ENCODE assay signal across 11 cellular contexts in genomic region chr14:36647417-36647826, GRCh38. TPM values are rescaled to one million over a fixed set of nuclear protein-coding genes. Genes with fewer than 3 reads are reported as not detected.
DNase-seq lines count a peak whose midpoint lies in the region; ATAC-seq and TF ChIP-seq lines count a peak whose summit lies in the region.
"Had no signal": no experiment of that assay in that cellular context is flagged by ENCODE, and none has a peak within 500 bp of the region (broad histone marks: within the 10 kb centered on the region; RNA-seq: fewer than 3 reads in every experiment).

No MANE protein-coding gene starts in this region.

- WGBS in hepatocyte (ENCODE audit: low lambda C conversion rate, missing lambda C conversion rate), result 2% methylated on average over 26 of the region's 34 CpGs
- 1 to 2% (median 2%) methylated on average over 25 to 34 of the region's 34 CpGs for WGBS in ovary, 3 donors

- no peak for TF ChIP-seq POLR2A in ovary (IDR thresholded peaks at IDR 0.05)

- intact Hi-C loops in Panc1 (cut with micrococcal nuclease; ENCODE audit: unreplicated experiment), result loop anchor here (10.0 kb wide), 2 partner anchors 97 to 507 kb away; no protein-coding TSS in a partner anchor
- intact Hi-C loops in ovary (cut with DNase I), result no loop called here

- no peak overlapping the region for H3K27ac Mint-ChIP-seq in osteocyte (ENCODE audit: unreplicated experiment)
- no peak overlapping the region for H3K27ac Mint-ChIP-seq in activated CD4-positive, alpha-beta memory T cell treated with anti-CD3 and anti-CD28 coated beads, Interleukin-2, amount 10 ng/mL, durations not matched to agents 7 days and 5 days

- H3K9me3 Mint-ChIP-seq in osteocyte (ENCODE audit: unreplicated experiment), result no peaks in the 10 kb centered on the region
- H3K9me3 Mint-ChIP-seq in activated CD4-positive, alpha-beta memory T cell treated with anti-CD3 and anti-CD28 coated beads, Interleukin-2, amount 10 ng/mL, durations not matched to agents 7 days and 5 days, result no peaks in the 10 kb centered on the region

- no peaks in the 10 kb centered on the region for H3K36me3 Mint-ChIP-seq in osteocyte (ENCODE audit: unreplicated experiment)
- H3K36me3 Mint-ChIP-seq in activated CD4-positive, alpha-beta memory T cell treated with anti-CD3 and anti-CD28 coated beads, Interleukin-2, amount 10 ng/mL, durations not matched to agents 7 days and 5 days (ENCODE audit: low read depth), result peaks cover 4% of the 10 kb centered on the region

- no peak for TF ChIP-seq EP300 in ovary (IDR thresholded peaks at IDR 0.05)

- H3K27ac ChIP-seq in ACC112 (ENCODE audit: low read depth, low read length), result no peak overlapping the region
- H3K27ac ChIP-seq in Panc1 (ENCODE audit: low read length), result no peak overlapping the region
- H3K27ac ChIP-seq in hepatocyte, result no peak overlapping the region
- H3K27ac ChIP-seq in ovary, result no peak overlapping the region

- in situ Hi-C loops in Panc1 (cut with HindIII; ENCODE audit: low pct_unique_long_range_greater_than_20kb, low sequenced_read_pairs), result no loop called here

- peaks cover 16% of the 10 kb centered on the region for H3K4me1 Mint-ChIP-seq in osteocyte (ENCODE audit: unreplicated experiment)
- peaks cover 2% of the 10 kb centered on the region for H3K4me1 Mint-ChIP-seq in activated CD4-positive, alpha-beta memory T cell treated with anti-CD3 and anti-CD28 coated beads, Interleukin-2, amount 10 ng/mL, durations not matched to agents 7 days and 5 days

- H3K4me1 ChIP-seq in ACC112 (ENCODE audit: control insufficient read depth, insufficient read depth, low read length, unreplicated experiment) (peaks cover 3% of the 10 kb centered on the region), Panc1 (ENCODE audit: control insufficient read depth, insufficient read depth, low read length) (no peaks in the 10 kb centered on the region), hepatocyte (ENCODE audit: insufficient read depth) (peaks cover 17% of the 10 kb centered on the region), ovary (ENCODE audit: insufficient read depth) (peaks cover 2% of the 10 kb centered on the region)

- ATAC-seq in Panc1, result no peak

- CTCF ChIA-PET in Panc1 (lab: Charles Lee), result interaction anchor here (2.2 kb wide), 1 partner anchor 295 kb away, joined by 5 read pairs; no protein-coding TSS in a partner anchor
- CTCF ChIA-PET in activated CD4-positive, alpha-beta memory T cell treated with anti-CD3 and anti-CD28 coated beads, Interleukin-2, amount 10 ng/mL, durations not matched to agents 7 days and 5 days (lab: Charles Lee), result interaction anchor here (1.5 kb wide), 1 partner anchor 92 kb away, joined by 3 read pairs; no protein-coding TSS in a partner anchor
- CTCF ChIA-PET in HEK293T (lab: Yijun Ruan, JAX), result interaction anchor here (0.8 to 2.4 kb wide), 7 partner anchors 13 to 503 kb away, joined by 3 to 20 read pairs (median 4); no protein-coding TSS in a partner anchor

- no peaks in the 10 kb centered on the region for H3K79me2 ChIP-seq in ACC112 (ENCODE audit: control insufficient read depth, insufficient read depth, low read length, unreplicated experiment)
- H3K79me2 ChIP-seq in hepatocyte, result no peaks in the 10 kb centered on the region

- no peaks in the 10 kb centered on the region for H3K36me3 ChIP-seq in ACC112 (ENCODE audit: insufficient read depth, low read length)
- no peaks in the 10 kb centered on the region for H3K36me3 ChIP-seq in Panc1 (ENCODE audit: control insufficient read depth, insufficient read depth, low read length)
- no peaks in the 10 kb centered on the region for H3K36me3 ChIP-seq in hepatocyte (replicated peaks; ENCODE audit: insufficient read depth, low read depth)
- H3K36me3 ChIP-seq in ovary, result no peaks in the 10 kb centered on the region

- BruUV-seq in Panc1 (replicated peaks; lab: Mats Ljungman, UMichigan), result no TSS peak

- H2AFZ ChIP-seq in ACC112 (ENCODE audit: low read length, unreplicated experiment) (peak overlapping the region; percentile 95), hepatocyte (peak overlapping the region; percentile 94)

- H3K9me2 ChIP-seq in hepatocyte (replicated peaks; ENCODE audit: insufficient read depth), result no peaks in the 10 kb centered on the region

- H3K27me3 ChIP-seq in ACC112 (ENCODE audit: insufficient read depth, low read length) (peaks cover 93% of the 10 kb centered on the region), Panc1 (ENCODE audit: control insufficient read depth, insufficient read depth, low read length) (peaks cover 4% of the 10 kb centered on the region), hepatocyte (peaks cover 98% of the 10 kb centered on the region), ovary (no peaks in the 10 kb centered on the region)

- H3K4me3 Mint-ChIP-seq in osteocyte (ENCODE audit: unreplicated experiment), result peak overlapping the region; percentile 74
- no peak overlapping the region for H3K4me3 Mint-ChIP-seq in activated CD4-positive, alpha-beta memory T cell treated with anti-CD3 and anti-CD28 coated beads, Interleukin-2, amount 10 ng/mL, durations not matched to agents 7 days and 5 days

- H3K27me3 Mint-ChIP-seq in osteocyte (ENCODE audit: unreplicated experiment), result peaks cover 80% of the 10 kb centered on the region
- H3K27me3 Mint-ChIP-seq in activated CD4-positive, alpha-beta memory T cell treated with anti-CD3 and anti-CD28 coated beads, Interleukin-2, amount 10 ng/mL, durations not matched to agents 7 days and 5 days, result peaks cover 57% of the 10 kb centered on the region

- TF ChIP-seq CTCF in Panc1 (IDR thresholded peaks at IDR 0.05) (no peak), hepatocyte (IDR thresholded peaks at IDR 0.05; ENCODE audit: poor library complexity) (no peak), osteocyte (IDR thresholded peaks at IDR 0.05) (no peak), ovary (IDR thresholded peaks at IDR 0.05) (no peak)

- DNase-seq in Panc1 (ENCODE audit: low read depth, low spot score) (no peak), hepatocyte (ENCODE audit: low spot score) (no peak), osteocyte (ENCODE audit: extremely low spot score, unreplicated experiment) (no peak), HEK293T (ENCODE audit: extremely low spot score) (no peak), ovary (no peak)
- DNase-seq in activated CD4-positive, alpha-beta memory T cell treated with anti-CD3 and anti-CD28 coated beads, Interleukin-2, amount 10 ng/mL, durations not matched to agents 7 days and 5 days, result no peak
- DNase-seq in activated CD4-positive, alpha-beta T cell treated with anti-CD3 and anti-CD28 coated beads for 1 hour, result no peak
- DNase-seq: activated CD8-positive, alpha-beta memory T cell treated with anti-CD3 and anti-CD28 coated beads for 24 hours; stimulated activated CD4-positive, alpha-beta T cell treated with anti-CD3 and anti-CD28 coated beads, Interleukin-4, amount 100 ng/mL, for 1 hour had no signal

- H3K9me3 ChIP-seq in Panc1 (ENCODE audit: control insufficient read depth, insufficient read depth, low read depth, low read length) (no peaks in the 10 kb centered on the region), hepatocyte (ENCODE audit: low read depth) (no peaks in the 10 kb centered on the region), ovary (no peaks in the 10 kb centered on the region)

- H3K4me2 ChIP-seq in hepatocyte, result peak overlapping the region; percentile 99

- H4K20me1 ChIP-seq in hepatocyte (ENCODE audit: insufficient read depth, poor library complexity, severe bottlenecking), result no peaks in the 10 kb centered on the region

- H3K4me3 ChIP-seq in ACC112 (ENCODE audit: low read depth, low read length) (peak overlapping the region; percentile 88), Panc1 (ENCODE audit: low read depth in 2 of 2, low read length in 2 of 2) (peak overlapping the region; percentile 37 to 54), hepatocyte (peak overlapping the region; percentile 54), ovary (no peak overlapping the region)

- POLR2A ChIA-PET in Panc1 (lab: Charles Lee), result interaction anchor here (0.6 kb wide), 1 partner anchor 258 kb away, joined by 5 read pairs; no protein-coding TSS in a partner anchor
- POLR2A ChIA-PET in activated CD4-positive, alpha-beta memory T cell treated with anti-CD3 and anti-CD28 coated beads, Interleukin-2, amount 10 ng/mL, durations not matched to agents 7 days and 5 days (lab: Charles Lee), result no interaction called here
- POLR2A ChIA-PET in HEK293T (lab: Yijun Ruan, JAX), result no interaction called here

TF ChIP-seq in HEK293T, 16 proteins besides CTCF, POLR2A, EP300 and RAD21:
- TF ChIP-seq CTBP1 (IDR thresholded peaks at IDR 0.05; ENCODE audit: borderline replicate concordance), result no peak
- TF ChIP-seq PKNOX1 (IDR thresholded peaks at IDR 0.05), result no peak
- TF ChIP-seq ARNT (IDR thresholded peaks at IDR 0.05), result no peak
- TF ChIP-seq SP1 (IDR thresholded peaks at IDR 0.05), result no peak
- no peak for TF ChIP-seq L3MBTL2 (conservative IDR thresholded peaks at IDR 0.05)
- no peak for TF ChIP-seq SUZ12 (IDR thresholded peaks at IDR 0.05)
- no peak for TF ChIP-seq HDGF (IDR thresholded peaks at IDR 0.05; ENCODE audit: borderline replicate concordance)
- no peak for TF ChIP-seq ELF4 (IDR thresholded peaks at IDR 0.05)
- no peak for TF ChIP-seq TARDBP (IDR thresholded peaks at IDR 0.05)
- TF ChIP-seq NFRKB (IDR thresholded peaks at IDR 0.05), result no peak
- TF ChIP-seq ZNF384 (IDR thresholded peaks at IDR 0.05), result no peak
- no peak for TF ChIP-seq FOXK2 (IDR thresholded peaks at IDR 0.05)
- TF ChIP-seq FOXA1 (IDR thresholded peaks at IDR 0.05), result no peak
- TF ChIP-seq LEF1 (IDR thresholded peaks at IDR 0.05; ENCODE audit: borderline replicate concordance), result no peak

RNA-seq across cellular contexts. Expression of gene PAX9, which starts 14.2 kb away (rescaled TPM):
- 0.82 TPM for total RNA-seq in Panc1 (2021; ENCODE audit: unreplicated experiment)
- 1.8 TPM for polyA plus RNA-seq in Panc1 (2012; ENCODE audit: insufficient read length)
- 0.53 TPM in 1 of 2 replicates, not detected in the other for total RNA-seq in hepatocyte
- polyA plus RNA-seq in hepatocyte, result 0.24 and 0.36 TPM in 2 replicates
- total RNA-seq in osteocyte, result 3.9 and 4.6 TPM in 2 replicates
- total RNA-seq in activated CD4-positive, alpha-beta memory T cell treated with anti-CD3 and anti-CD28 coated beads, Interleukin-2, amount 10 ng/mL, durations not matched to agents 7 days and 5 days, result not detected
- total RNA-seq in ovary, result not detected
- polyA plus RNA-seq in ovary, result under 1 TPM; 0.03 to 0.04 TPM
- polyA plus RNA-seq: BJ had no signal
